ENCODE assay signal across 2 cellular contexts in the genomic region with DNA sequence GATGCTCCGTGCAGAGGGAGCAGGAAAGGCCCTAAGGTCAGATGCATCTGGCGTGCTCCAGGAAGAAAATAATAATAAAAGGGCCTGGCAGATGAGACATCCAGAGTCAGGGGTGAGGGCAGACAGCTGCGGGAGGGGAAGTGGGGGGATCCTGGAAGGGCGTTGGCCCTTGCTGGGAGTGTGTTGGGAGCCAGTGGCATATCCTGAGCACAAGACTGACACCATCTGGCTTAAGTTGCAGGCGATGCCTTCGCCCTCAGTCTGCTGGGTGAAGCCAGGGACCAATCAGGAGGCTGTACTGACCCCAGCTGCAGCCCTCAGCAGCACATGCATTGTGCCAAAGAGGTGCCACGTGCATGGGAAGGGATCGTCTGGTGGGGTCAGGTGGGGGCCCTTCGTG.
TF ChIP-seq lines count a peak whose summit lies in the region.

No MANE protein-coding gene starts in this region.

TF ChIP-seq in A549, 52 proteins besides CTCF, POLR2A, EP300 and RAD21:
- no peak for TF ChIP-seq HMGXB4 (CRISPR knock-in tag; IDR thresholded peaks at IDR 0.05; ENCODE audit: borderline replicate concordance)
- peak; percentile 24; the same call in 1 of the 3 replicates for TF ChIP-seq SMC3 (IDR thresholded peaks at IDR 0.05)
- no peak for TF ChIP-seq ZC3H11A (IDR thresholded peaks at IDR 0.05)
- TF ChIP-seq SREBF2 (IDR thresholded peaks at IDR 0.05) = no peak

TF ChIP-seq in K562, 482 proteins besides CTCF, POLR2A, EP300 and RAD21:
- no peak for TF ChIP-seq CHCHD3 (CRISPR knock-in tag; IDR thresholded peaks at IDR 0.05)
- TF ChIP-seq MNT (conservative IDR thresholded peaks at IDR 0.05) = peak in 1 of 2 experiments; percentile 16; a peak in 1 of 4 replicates
